ENCODE assay signal across 21 cellular contexts in genomic region chr12:54272214-54272613, GRCh38. TPM values are rescaled to one million over a fixed set of nuclear protein-coding genes. Genes with fewer than 3 reads are reported as not detected.
DNase-seq lines count a peak whose midpoint lies in the region; TF ChIP-seq lines count a peak whose summit lies in the region.
"Had no signal": no experiment of that assay in that cellular context is flagged by ENCODE, and none has a peak within 500 bp of the region (broad histone marks: within the 10 kb centered on the region; RNA-seq: fewer than 3 reads in every experiment).

No MANE protein-coding gene starts in this region.

- peaks cover 43% of the 10 kb centered on the region for H3K79me2 ChIP-seq in KMS-11 (ENCODE audit: insufficient read depth, low read depth)

- H3K36me3 Mint-ChIP-seq in activated naive CD4-positive, alpha-beta T cell treated with anti-CD3 and anti-CD28 coated beads for 36 hours (ENCODE audit: low read depth) = peaks cover 40% of the 10 kb centered on the region
- peaks cover 47% of the 10 kb centered on the region for H3K36me3 Mint-ChIP-seq in activated naive CD4-positive, alpha-beta T cell treated with anti-CD3 and anti-CD28 coated beads, Interleukin-2, amount 10 ng/mL, durations not matched to agents 7 days and 5 days
- H3K36me3 Mint-ChIP-seq in activated naive CD8-positive, alpha-beta T cell treated with anti-CD3 and anti-CD28 coated beads for 36 hours = peaks cover 33% of the 10 kb centered on the region
- H3K36me3 Mint-ChIP-seq in type B pancreatic cell = peaks cover 22% of the 10 kb centered on the region

- TF ChIP-seq CTCF in KMS-11 (conservative IDR thresholded peaks at IDR 0.05; ENCODE audit: low read depth, low read length) = no peak
- no peak for TF ChIP-seq CTCF in type B pancreatic cell (conservative IDR thresholded peaks at IDR 0.05)

- H3K27ac Mint-ChIP-seq in activated naive CD4-positive, alpha-beta T cell treated with anti-CD3 and anti-CD28 coated beads for 36 hours = peak overlapping the region; percentile 72
- no peak overlapping the region for H3K27ac Mint-ChIP-seq in activated naive CD4-positive, alpha-beta T cell treated with anti-CD3 and anti-CD28 coated beads, Interleukin-2, amount 10 ng/mL, durations not matched to agents 7 days and 5 days
- peak overlapping the region; percentile 2 for H3K27ac Mint-ChIP-seq in activated naive CD8-positive, alpha-beta T cell treated with anti-CD3 and anti-CD28 coated beads for 36 hours
- H3K27ac Mint-ChIP-seq in type B pancreatic cell = peak overlapping the region; percentile 1
- H3K27ac Mint-ChIP-seq: activated CD4-positive, alpha-beta T cell treated with anti-CD3 and anti-CD28 coated beads, Interleukin-2, amount 10 ng/mL, durations not matched to agents 7 days and 5 days had no signal

- H2AFZ ChIP-seq in KMS-11 (ENCODE audit: low read depth) = no peak overlapping the region

- H3K36me3 ChIP-seq in KMS-11 (ENCODE audit: insufficient read depth) = no peaks in the 10 kb centered on the region
- H3K36me3 ChIP-seq: colonic mucosa, gastrocnemius medialis, uterus had no signal

- no peaks in the 10 kb centered on the region for H3K27me3 ChIP-seq in KMS-11 (ENCODE audit: insufficient read depth, low read depth)
- H3K27me3 ChIP-seq: colonic mucosa, esophagus squamous epithelium, gastrocnemius medialis, sigmoid colon, uterus had no signal

- peak overlapping the region; percentile 4 for H3K4me3 Mint-ChIP-seq in activated naive CD4-positive, alpha-beta T cell treated with anti-CD3 and anti-CD28 coated beads for 36 hours
- H3K4me3 Mint-ChIP-seq in activated naive CD4-positive, alpha-beta T cell treated with anti-CD3 and anti-CD28 coated beads, Interleukin-2, amount 10 ng/mL, durations not matched to agents 7 days and 5 days = no peak overlapping the region
- H3K4me3 Mint-ChIP-seq in activated naive CD8-positive, alpha-beta T cell treated with anti-CD3 and anti-CD28 coated beads for 36 hours = no peak overlapping the region
- H3K4me3 Mint-ChIP-seq in type B pancreatic cell = no peak overlapping the region
- H3K4me3 Mint-ChIP-seq: activated CD4-positive, alpha-beta T cell treated with anti-CD3 and anti-CD28 coated beads, Interleukin-2, amount 10 ng/mL, durations not matched to agents 7 days and 5 days had no signal

- peak overlapping the region; percentile 0; the same call in 1 of the 2 replicates for H3K27ac ChIP-seq in KMS-11
- H3K27ac ChIP-seq: colonic mucosa, esophagus squamous epithelium, gastrocnemius medialis, left ventricle myocardium inferior, sigmoid colon had no signal

- CTCF ChIA-PET in activated naive CD4-positive, alpha-beta T cell treated with anti-CD3 and anti-CD28 coated beads for 36 hours (lab: Charles Lee) = interaction anchor here (0.6 to 2.4 kb wide), 12 partner anchors 9 to 57 kb away, joined by 3 to 14 read pairs (median 3); no protein-coding TSS in a partner anchor
- CTCF ChIA-PET in activated naive CD4-positive, alpha-beta T cell treated with anti-CD3 and anti-CD28 coated beads, Interleukin-2, amount 10 ng/mL, durations not matched to agents 7 days and 5 days (lab: Charles Lee) = interaction anchor here (0.9 to 2.8 kb wide), 2 partner anchors 10 to 22 kb away, joined by 3 to 13 read pairs; no protein-coding TSS in a partner anchor

- no peak overlapping the region for H3K4me3 ChIP-seq in KMS-11 (IDR thresholded peaks at IDR 0.05; ENCODE audit: insufficient read depth, low read depth, low read length)
- H3K4me3 ChIP-seq: colonic mucosa, esophagus squamous epithelium, gastrocnemius medialis, left ventricle myocardium inferior, sigmoid colon, uterus had no signal

- peaks cover 38% of the 10 kb centered on the region for H3K4me1 ChIP-seq in KMS-11 (ENCODE audit: low read depth, poor library complexity, severe bottlenecking)
- H3K4me1 ChIP-seq: colonic mucosa, uterus had no signal

- no peaks in the 10 kb centered on the region for H3K27me3 Mint-ChIP-seq in activated naive CD4-positive, alpha-beta T cell treated with anti-CD3 and anti-CD28 coated beads for 36 hours (ENCODE audit: low read depth)
- no peaks in the 10 kb centered on the region for H3K27me3 Mint-ChIP-seq in activated naive CD4-positive, alpha-beta T cell treated with anti-CD3 and anti-CD28 coated beads, Interleukin-2, amount 10 ng/mL, durations not matched to agents 7 days and 5 days
- no peaks in the 10 kb centered on the region for H3K27me3 Mint-ChIP-seq in activated naive CD8-positive, alpha-beta T cell treated with anti-CD3 and anti-CD28 coated beads for 36 hours
- H3K27me3 Mint-ChIP-seq in type B pancreatic cell = no peaks in the 10 kb centered on the region
- H3K27me3 Mint-ChIP-seq: activated CD4-positive, alpha-beta T cell treated with anti-CD3 and anti-CD28 coated beads, Interleukin-2, amount 10 ng/mL, durations not matched to agents 7 days and 5 days had no signal

- intact Hi-C loops in activated naive CD4-positive, alpha-beta T cell treated with anti-CD3 and anti-CD28 coated beads for 36 hours (cut with micrococcal nuclease) = loop anchor here (1.0 kb wide), 2 partner anchors 31 to 250 kb away; no protein-coding TSS in a partner anchor

- H3K9me3 Mint-ChIP-seq in activated naive CD4-positive, alpha-beta T cell treated with anti-CD3 and anti-CD28 coated beads for 36 hours = no peaks in the 10 kb centered on the region
- no peaks in the 10 kb centered on the region for H3K9me3 Mint-ChIP-seq in activated naive CD4-positive, alpha-beta T cell treated with anti-CD3 and anti-CD28 coated beads, Interleukin-2, amount 10 ng/mL, durations not matched to agents 7 days and 5 days
- no peaks in the 10 kb centered on the region for H3K9me3 Mint-ChIP-seq in activated naive CD8-positive, alpha-beta T cell treated with anti-CD3 and anti-CD28 coated beads for 36 hours
- H3K9me3 Mint-ChIP-seq in type B pancreatic cell = no peaks in the 10 kb centered on the region
- H3K9me3 Mint-ChIP-seq: activated CD4-positive, alpha-beta T cell treated with anti-CD3 and anti-CD28 coated beads, Interleukin-2, amount 10 ng/mL, durations not matched to agents 7 days and 5 days had no signal

- no peak for DNase-seq in activated naive CD4-positive, alpha-beta T cell treated with anti-CD3 and anti-CD28 coated beads for 36 hours
- no peak for DNase-seq in activated naive CD4-positive, alpha-beta T cell treated with anti-CD3 and anti-CD28 coated beads, Interleukin-2, amount 10 ng/mL, durations not matched to agents 7 days and 5 days
- no peak for DNase-seq in activated naive CD8-positive, alpha-beta T cell treated with anti-CD3 and anti-CD28 coated beads for 36 hours
- DNase-seq in type B pancreatic cell (ENCODE audit: extremely low spot score, unreplicated experiment) (no peak), KG1 (lab: John Stamatoyannopoulos, UW) (no peak), iPS-NIHi7 (ENCODE audit: extremely low spot score) (no peak), NCI-H1436 treated with DMSO at 0.1 percent for 48 hours (lab: John Stamatoyannopoulos, UW) (no peak)
- DNase-seq: activated CD4-positive, alpha-beta T cell treated with anti-CD3 and anti-CD28 coated beads, Interleukin-2, amount 10 ng/mL, durations not matched to agents 7 days and 5 days; colonic mucosa; esophagus squamous epithelium; gastrocnemius medialis; hippocampal formation; left ventricle myocardium inferior; midbrain; NCI-H187; NCI-H2227 treated with DMSO at 0.1 percent for 48 hours; NCI-H774; sigmoid colon; SW 1271; uterus had no signal

- H3K9ac ChIP-seq in KMS-11 = no peak overlapping the region

- H3K4me2 ChIP-seq in KMS-11 = peak overlapping the region; percentile 2; the same call in 1 of the 2 replicates

- no peaks in the 10 kb centered on the region for H4K20me1 ChIP-seq in KMS-11 (ENCODE audit: insufficient read depth)

- H3K4me1 Mint-ChIP-seq in activated naive CD4-positive, alpha-beta T cell treated with anti-CD3 and anti-CD28 coated beads for 36 hours (ENCODE audit: low read depth) = peaks cover 65% of the 10 kb centered on the region
- peaks cover 48% of the 10 kb centered on the region for H3K4me1 Mint-ChIP-seq in activated naive CD4-positive, alpha-beta T cell treated with anti-CD3 and anti-CD28 coated beads, Interleukin-2, amount 10 ng/mL, durations not matched to agents 7 days and 5 days
- H3K4me1 Mint-ChIP-seq in activated naive CD8-positive, alpha-beta T cell treated with anti-CD3 and anti-CD28 coated beads for 36 hours = peaks cover 57% of the 10 kb centered on the region
- H3K4me1 Mint-ChIP-seq in type B pancreatic cell (ENCODE audit: unreplicated experiment) = peaks cover 36% of the 10 kb centered on the region

RNA-seq across cellular contexts. Expression of gene CBX5, which starts 7.7 kb away (rescaled TPM):
- 100 to 1,000 TPM; 169 to 173 TPM for total RNA-seq in activated naive CD4-positive, alpha-beta T cell treated with anti-CD3 and anti-CD28 coated beads for 36 hours
- total RNA-seq in activated naive CD8-positive, alpha-beta T cell treated with anti-CD3 and anti-CD28 coated beads for 36 hours = 100 to 1,000 TPM; 101 to 105 TPM
- 87.8 and 227 TPM in 2 replicates for total RNA-seq in type B pancreatic cell (ENCODE audit: low replicate concordance)

RNA-seq across cellular contexts. Expression of gene HNRNPA1, which starts 8.3 kb away (rescaled TPM):
- total RNA-seq in activated naive CD4-positive, alpha-beta T cell treated with anti-CD3 and anti-CD28 coated beads for 36 hours = 1,000 to 10,000 TPM; 2,231 to 2,234 TPM
- total RNA-seq in activated naive CD8-positive, alpha-beta T cell treated with anti-CD3 and anti-CD28 coated beads for 36 hours = 1,000 to 10,000 TPM; 2,335 to 2,367 TPM
- total RNA-seq in type B pancreatic cell (ENCODE audit: low replicate concordance) = 1,366 and 2,469 TPM in 2 replicates

RNA-seq across cellular contexts. Expression of gene NFE2, which starts 28.6 kb away (rescaled TPM):
- total RNA-seq in activated naive CD4-positive, alpha-beta T cell treated with anti-CD3 and anti-CD28 coated beads for 36 hours = not detected
- not detected for total RNA-seq in activated naive CD8-positive, alpha-beta T cell treated with anti-CD3 and anti-CD28 coated beads for 36 hours
- total RNA-seq in type B pancreatic cell (ENCODE audit: low replicate concordance) = 0.24 and 0.65 TPM in 2 replicates
- total RNA-seq: activated CD4-positive, alpha-beta T cell treated with anti-CD3 and anti-CD28 coated beads, Interleukin-2, amount 10 ng/mL, durations not matched to agents 7 days and 5 days had no signal

RNA-seq across cellular contexts. Expression of gene COPZ1, which starts 52.7 kb away (rescaled TPM):
- total RNA-seq in activated naive CD4-positive, alpha-beta T cell treated with anti-CD3 and anti-CD28 coated beads for 36 hours = 100 to 1,000 TPM in 1 of 2 experiments, 10 to 100 TPM in 1; 98.0 to 105 TPM
- 100 to 1,000 TPM in 1 of 2 experiments, 10 to 100 TPM in 1; 96.3 to 102 TPM for total RNA-seq in activated naive CD8-positive, alpha-beta T cell treated with anti-CD3 and anti-CD28 coated beads for 36 hours
- total RNA-seq in type B pancreatic cell (ENCODE audit: low replicate concordance) = 196 and 229 TPM in 2 replicates
